Comparison of ENCODE assay signal across 9 cellular contexts in the genomic region with DNA sequence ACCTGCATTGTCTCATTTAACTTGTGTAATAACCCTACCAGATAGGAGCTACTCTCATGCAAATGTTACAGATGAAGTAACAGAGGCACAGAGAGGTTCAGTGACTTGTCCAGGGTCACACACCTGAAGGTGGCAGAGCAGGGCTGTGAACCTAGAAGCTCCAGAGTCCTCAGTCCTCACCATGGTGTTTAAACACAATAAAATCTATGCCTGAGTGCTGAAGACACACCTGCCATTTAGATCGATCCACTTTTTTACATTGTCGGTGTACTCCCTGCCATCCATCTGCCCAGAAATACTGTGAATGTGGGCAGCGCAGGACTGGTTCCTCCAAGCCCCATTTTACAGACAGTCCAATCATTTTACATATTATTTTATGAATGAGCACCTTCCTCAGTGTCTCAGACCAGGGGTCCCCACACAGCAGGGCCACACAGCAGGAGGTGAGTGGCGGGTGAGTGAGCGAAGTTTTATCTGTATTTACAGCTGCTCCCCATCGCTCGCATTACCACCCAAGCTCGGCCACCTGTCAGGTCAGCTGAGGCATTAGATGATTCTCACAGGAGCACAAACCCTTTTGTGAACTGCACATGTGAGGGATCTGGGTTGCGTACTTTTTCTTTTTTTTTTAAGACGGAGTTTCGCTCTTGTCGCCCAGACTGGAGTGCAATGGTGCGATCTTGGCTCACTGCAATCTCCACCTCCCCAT. TPM values are rescaled to one million over a fixed set of nuclear protein-coding genes. Genes with fewer than 3 reads are reported as not detected.
DNase-seq lines count a peak whose midpoint lies in the region; ATAC-seq and TF ChIP-seq lines count a peak whose summit lies in the region.
"Had no signal": no experiment of that assay in that cellular context is flagged by ENCODE, and none has a peak within 500 bp of the region (broad histone marks: within the 10 kb centered on the region; RNA-seq: fewer than 3 reads in every experiment).

No MANE protein-coding gene starts in this region.

- H3K27ac ChIP-seq in stomach, result peak overlapping the region; percentile 23 to 100 (median 100)
- H3K27ac ChIP-seq: parathyroid adenoma had no signal

- WGBS in stomach, 5 donors, result 91 to 96% (median 93%) methylated on average over 13 of the region's 13 CpGs

- TF ChIP-seq CTCF in activated CD8-positive, alpha-beta T cell treated with anti-CD3 and anti-CD28 coated beads for 36 hours (IDR thresholded peaks at IDR 0.05), result no peak
- TF ChIP-seq CTCF in stomach (IDR thresholded peaks at IDR 0.05), result no peak

- H3K36me3 ChIP-seq in stomach, result no peaks in the 10 kb centered on the region

- TF ChIP-seq EP300 in stomach (IDR thresholded peaks at IDR 0.05), result no peak

- peak overlapping the region in 2 of 4 donors; percentile 71 to 77 for H3K4me3 ChIP-seq in stomach

- intact Hi-C loops in activated CD8-positive, alpha-beta T cell treated with anti-CD3 and anti-CD28 coated beads for 36 hours (cut with micrococcal nuclease), result loop anchor here (2.0 to 5.0 kb wide), 2 partner anchors 47 kb away; no protein-coding TSS in a partner anchor
- intact Hi-C loops in left colon (cut with DNase I, micrococcal nuclease), result loop anchor here in 1 of 2 donors (10.0 kb wide), 1 partner anchor 55 kb away; a partner anchor contains a TSS
- intact Hi-C loops in stomach (cut with DNase I; ENCODE audit: low total_unique reads), result loop anchor here (10.0 kb wide), 1 partner anchor 45 kb away; no protein-coding TSS in a partner anchor

- POLR2A ChIA-PET in activated CD4-positive, alpha-beta T cell treated with anti-CD3 and anti-CD28 coated beads, Interleukin-2, amount 10 ng/mL, durations not matched to agents 7 days and 5 days (lab: Charles Lee), result interaction anchor here (0.6 kb wide), 2 partner anchors 78 to 144 kb away, joined by 3 to 4 read pairs; no protein-coding TSS in a partner anchor
- POLR2A ChIA-PET in activated CD8-positive, alpha-beta T cell treated with anti-CD3 and anti-CD28 coated beads for 36 hours (lab: Charles Lee), result interaction anchor here (0.9 to 13.3 kb wide), 17 partner anchors 11 to 108 kb away, joined by 3 to 257 read pairs (median 5); a partner anchor contains a TSS

- TF ChIP-seq POLR2A in stomach (IDR thresholded peaks at IDR 0.05), result no peak

- peaks cover 88 to 100% (median 94%) of the 10 kb centered on the region in 4 donors for H3K4me1 ChIP-seq in stomach

- H3K4me1 Mint-ChIP-seq in activated CD4-positive, alpha-beta T cell treated with anti-CD3 and anti-CD28 coated beads, Interleukin-2, amount 10 ng/mL, durations not matched to agents 7 days and 5 days, result peaks cover 82% of the 10 kb centered on the region
- peaks cover 67% of the 10 kb centered on the region for H3K4me1 Mint-ChIP-seq in activated CD8-positive, alpha-beta T cell treated with anti-CD3 and anti-CD28 coated beads for 36 hours (ENCODE audit: low read depth)

- H3K9me3 ChIP-seq in stomach, result no peaks in the 10 kb centered on the region

- H3K27ac Mint-ChIP-seq in activated CD4-positive, alpha-beta T cell treated with anti-CD3 and anti-CD28 coated beads, Interleukin-2, amount 10 ng/mL, durations not matched to agents 7 days and 5 days, result peak overlapping the region; percentile 92
- H3K27ac Mint-ChIP-seq in activated CD8-positive, alpha-beta T cell treated with anti-CD3 and anti-CD28 coated beads for 36 hours, result peak overlapping the region; percentile 98

- peak overlapping the region; percentile 95 for H3K4me3 Mint-ChIP-seq in activated CD4-positive, alpha-beta T cell treated with anti-CD3 and anti-CD28 coated beads, Interleukin-2, amount 10 ng/mL, durations not matched to agents 7 days and 5 days
- peak overlapping the region; percentile 89 for H3K4me3 Mint-ChIP-seq in activated CD8-positive, alpha-beta T cell treated with anti-CD3 and anti-CD28 coated beads for 36 hours

- CTCF ChIA-PET in activated CD4-positive, alpha-beta T cell treated with anti-CD3 and anti-CD28 coated beads, Interleukin-2, amount 10 ng/mL, durations not matched to agents 7 days and 5 days (lab: Charles Lee), result interaction anchor here (1.3 to 5.1 kb wide), 8 partner anchors 14 to 146 kb away, joined by 4 to 53 read pairs (median 6); no protein-coding TSS in a partner anchor
- CTCF ChIA-PET in activated CD8-positive, alpha-beta T cell treated with anti-CD3 and anti-CD28 coated beads for 36 hours (lab: Charles Lee), result interaction anchor here (1.0 to 9.7 kb wide), 16 partner anchors 31 to 210 kb away, joined by 3 to 203 read pairs (median 4); a partner anchor contains a TSS

- ATAC-seq in activated CD8-positive, alpha-beta T cell treated with anti-CD3 and anti-CD28 coated beads for 36 hours, result no peak
- ATAC-seq in left colon, result peak; percentile 33

- H3K27me3 ChIP-seq in stomach, result no peaks in the 10 kb centered on the region

- peaks cover 81% of the 10 kb centered on the region for H3K36me3 Mint-ChIP-seq in activated CD4-positive, alpha-beta T cell treated with anti-CD3 and anti-CD28 coated beads, Interleukin-2, amount 10 ng/mL, durations not matched to agents 7 days and 5 days (ENCODE audit: low read depth)
- H3K36me3 Mint-ChIP-seq in activated CD8-positive, alpha-beta T cell treated with anti-CD3 and anti-CD28 coated beads for 36 hours (ENCODE audit: low read depth), result peaks cover 96% of the 10 kb centered on the region

- H3K9me3 Mint-ChIP-seq in activated CD4-positive, alpha-beta T cell treated with anti-CD3 and anti-CD28 coated beads, Interleukin-2, amount 10 ng/mL, durations not matched to agents 7 days and 5 days, result no peaks in the 10 kb centered on the region
- no peaks in the 10 kb centered on the region for H3K9me3 Mint-ChIP-seq in activated CD8-positive, alpha-beta T cell treated with anti-CD3 and anti-CD28 coated beads for 36 hours

- H3K27me3 Mint-ChIP-seq in activated CD4-positive, alpha-beta T cell treated with anti-CD3 and anti-CD28 coated beads, Interleukin-2, amount 10 ng/mL, durations not matched to agents 7 days and 5 days, result no peaks in the 10 kb centered on the region
- no peaks in the 10 kb centered on the region for H3K27me3 Mint-ChIP-seq in activated CD8-positive, alpha-beta T cell treated with anti-CD3 and anti-CD28 coated beads for 36 hours

- no peak for DNase-seq in activated CD4-positive, alpha-beta T cell treated with anti-CD3 and anti-CD28 coated beads, Interleukin-2, amount 10 ng/mL, durations not matched to agents 7 days and 5 days
- no peak for DNase-seq in activated CD4-positive, alpha-beta T cell treated with anti-CD3 and anti-CD28 coated beads, Interleukin-2, amount 50 U/mL, for 48 hours
- DNase-seq in activated CD8-positive, alpha-beta T cell treated with anti-CD3 and anti-CD28 coated beads for 36 hours, result no peak
- DNase-seq in left colon (no peak), stomach (no peak), Ammon's horn (ENCODE audit: low spot score) (no peak), ureter (ENCODE audit: low spot score) (no peak), NCI-H2227 treated with DMSO at 0.1 percent for 48 hours (lab: John Stamatoyannopoulos, UW) (no peak)

RNA-seq across cellular contexts. Expression of a gene that starts 5.6 kb away (rescaled TPM):
- total RNA-seq in activated CD4-positive, alpha-beta T cell treated with anti-CD3 and anti-CD28 coated beads, Interleukin-2, amount 10 ng/mL, durations not matched to agents 7 days and 5 days, result 100 to 1,000 TPM; 242 to 262 TPM
- 100 to 1,000 TPM; 236 to 245 TPM for total RNA-seq in activated CD8-positive, alpha-beta T cell treated with anti-CD3 and anti-CD28 coated beads for 36 hours
- total RNA-seq in left colon (100 to 1,000 TPM; 118 to 140 TPM), stomach (100 to 1,000 TPM in 2 of 5 donors, 10 to 100 TPM in 3; 23.9 to 120 (median 55.2) TPM), ureter (135 TPM)
- polyA plus RNA-seq in stomach, result 10 to 100 TPM; 17.4 to 55.8 (median 18.9) TPM

RNA-seq across cellular contexts. Expression of a gene that starts 50.8 kb away (rescaled TPM):
- total RNA-seq in activated CD4-positive, alpha-beta T cell treated with anti-CD3 and anti-CD28 coated beads, Interleukin-2, amount 10 ng/mL, durations not matched to agents 7 days and 5 days, result 100 to 1,000 TPM in 1 of 2 experiments, 10 to 100 TPM in 1; 95.8 to 106 TPM
- 100 to 1,000 TPM; 150 to 156 TPM for total RNA-seq in activated CD8-positive, alpha-beta T cell treated with anti-CD3 and anti-CD28 coated beads for 36 hours
- 10 to 100 TPM; 44.4 to 44.7 TPM for total RNA-seq in left colon
- 100 to 1,000 TPM in 1 of 5 donors, 10 to 100 TPM in 3, 1 to 10 TPM in 1; 9.3 to 120 (median 24.1) TPM for total RNA-seq in stomach
- polyA plus RNA-seq in stomach, result 10 to 100 TPM; 53.5 to 67.0 (median 66.0) TPM
- 66.1 TPM for total RNA-seq in ureter
